1 cellular context compared by ENCODE assay signal in the genomic region with DNA sequence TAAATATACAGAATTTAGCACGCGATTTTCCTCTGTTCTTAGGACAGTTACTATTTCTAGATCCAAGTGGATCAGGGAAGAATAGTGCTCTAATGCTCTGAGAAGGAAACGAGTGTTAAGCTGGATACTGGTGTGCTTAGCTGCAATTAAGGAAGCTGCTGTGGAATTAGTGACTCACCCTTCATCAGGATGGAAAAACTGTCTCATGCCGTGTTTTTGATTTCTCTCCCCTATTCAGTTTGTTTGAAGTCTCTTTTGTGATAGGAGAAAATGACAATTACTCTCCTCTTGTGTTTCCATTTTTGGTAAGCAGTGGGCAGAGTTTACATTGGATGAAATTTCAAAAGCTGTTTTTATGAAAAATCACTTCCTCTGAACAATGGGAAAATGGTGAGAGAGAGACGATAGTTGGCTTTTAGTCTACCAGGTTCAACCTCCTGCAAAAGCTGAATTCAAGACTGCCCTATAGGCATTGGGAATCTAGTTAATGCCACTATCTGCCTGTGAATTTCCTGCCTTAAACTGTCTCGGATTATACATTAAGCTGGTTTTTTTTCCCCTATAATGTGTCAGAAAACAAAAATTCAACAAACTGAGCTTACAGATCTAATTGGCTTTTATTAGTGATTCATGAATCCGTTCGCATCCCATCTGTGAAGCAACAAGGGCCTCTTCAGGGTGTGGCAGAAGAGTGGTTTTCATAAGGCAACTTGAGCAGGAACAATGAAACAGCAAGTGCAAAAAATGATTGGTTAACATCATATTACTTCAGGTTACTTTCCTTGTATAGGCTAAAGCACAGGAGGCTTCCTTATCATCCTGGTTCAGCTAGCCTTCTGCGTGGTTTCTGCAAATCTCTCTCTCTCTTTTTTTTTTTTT.
TF ChIP-seq lines count a peak whose summit lies in the region.

No MANE protein-coding gene starts in this region.

TF ChIP-seq in GM23338, 12 proteins besides CTCF, POLR2A, EP300 and RAD21 (continued from another document):
- TF ChIP-seq, protein P1, sequence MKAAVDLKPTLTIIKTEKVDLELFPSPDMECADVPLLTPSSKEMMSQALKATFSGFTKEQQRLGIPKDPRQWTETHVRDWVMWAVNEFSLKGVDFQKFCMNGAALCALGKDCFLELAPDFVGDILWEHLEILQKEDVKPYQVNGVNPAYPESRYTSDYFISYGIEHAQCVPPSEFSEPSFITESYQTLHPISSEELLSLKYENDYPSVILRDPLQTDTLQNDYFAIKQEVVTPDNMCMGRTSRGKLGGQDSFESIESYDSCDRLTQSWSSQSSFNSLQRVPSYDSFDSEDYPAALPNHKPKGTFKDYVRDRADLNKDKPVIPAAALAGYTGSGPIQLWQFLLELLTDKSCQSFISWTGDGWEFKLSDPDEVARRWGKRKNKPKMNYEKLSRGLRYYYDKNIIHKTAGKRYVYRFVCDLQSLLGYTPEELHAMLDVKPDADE (IDR thresholded peaks at IDR 0.05), result no peak
TF ChIP-seq in GM23338: peak in this region for 0.
